In the genomic region with DNA sequence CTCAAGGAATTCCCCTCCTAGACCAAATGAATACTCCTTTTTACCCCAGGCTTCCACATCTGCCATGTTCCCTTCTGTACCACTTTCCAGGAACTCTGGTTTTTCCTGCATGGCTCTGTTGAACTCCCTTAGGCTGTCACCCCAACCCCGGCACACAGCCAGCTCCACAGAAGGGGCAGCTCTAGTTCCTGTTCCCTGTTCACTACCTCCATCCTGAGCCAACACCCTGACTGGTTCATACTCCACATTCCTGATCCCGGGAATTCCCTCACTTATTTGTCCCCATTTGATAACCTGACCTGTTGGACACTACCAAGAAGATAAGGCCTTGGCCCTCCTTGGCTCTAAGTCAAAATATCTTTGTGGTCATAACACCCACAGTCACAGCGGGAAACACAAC, we compare ENCODE assay signal across 1 cellular context.
TF ChIP-seq lines count a peak whose summit lies in the region.

No MANE protein-coding gene starts in this region.

TF ChIP-seq in HepG2, 621 proteins besides CTCF, POLR2A, EP300 and RAD21 (continued from another document):
- TF ChIP-seq IKZF5 (CRISPR knock-in tag; IDR thresholded peaks at IDR 0.05) (no peak), TARDBP (CRISPR knock-in tag; IDR thresholded peaks at IDR 0.05) (no peak), ZNF513 (CRISPR knock-in tag; conservative IDR thresholded peaks at IDR 0.05) (no peak), ZNF646 (CRISPR knock-in tag; IDR thresholded peaks at IDR 0.05) (no peak), ZNF569 (CRISPR knock-in tag; IDR thresholded peaks at IDR 0.05; ENCODE audit: borderline replicate concordance) (no peak), ZNF777 (CRISPR knock-in tag; IDR thresholded peaks at IDR 0.05) (no peak), ZNF670 (CRISPR knock-in tag; IDR thresholded peaks at IDR 0.05; ENCODE audit: borderline replicate concordance) (no peak), SOX13 (IDR thresholded peaks at IDR 0.05) (no peak), SOX13 (CRISPR knock-in tag; conservative IDR thresholded peaks at IDR 0.05 in 1 of 2, IDR thresholded peaks at IDR 0.05 in 1 of 2) (no peak), ZNF709 (CRISPR knock-in tag; IDR thresholded peaks at IDR 0.05) (no peak), ZBTB49 (CRISPR knock-in tag; IDR thresholded peaks at IDR 0.05; ENCODE audit: borderline replicate concordance) (no peak), ZNF772 (CRISPR knock-in tag; IDR thresholded peaks at IDR 0.05) (no peak), ASH2L (IDR thresholded peaks at IDR 0.05; ENCODE audit: insufficient read length, low read depth, low read length) (no peak), THYN1 (CRISPR knock-in tag; IDR thresholded peaks at IDR 0.05; ENCODE audit: borderline replicate concordance, low read depth) (no peak), ZNF382 (CRISPR knock-in tag; IDR thresholded peaks at IDR 0.05; ENCODE audit: borderline replicate concordance) (no peak), CCAR2 (optimal IDR thresholded peaks at IDR 0.05; ENCODE audit: low read depth, low read length) (no peak)
- TF ChIP-seq, protein P1, sequence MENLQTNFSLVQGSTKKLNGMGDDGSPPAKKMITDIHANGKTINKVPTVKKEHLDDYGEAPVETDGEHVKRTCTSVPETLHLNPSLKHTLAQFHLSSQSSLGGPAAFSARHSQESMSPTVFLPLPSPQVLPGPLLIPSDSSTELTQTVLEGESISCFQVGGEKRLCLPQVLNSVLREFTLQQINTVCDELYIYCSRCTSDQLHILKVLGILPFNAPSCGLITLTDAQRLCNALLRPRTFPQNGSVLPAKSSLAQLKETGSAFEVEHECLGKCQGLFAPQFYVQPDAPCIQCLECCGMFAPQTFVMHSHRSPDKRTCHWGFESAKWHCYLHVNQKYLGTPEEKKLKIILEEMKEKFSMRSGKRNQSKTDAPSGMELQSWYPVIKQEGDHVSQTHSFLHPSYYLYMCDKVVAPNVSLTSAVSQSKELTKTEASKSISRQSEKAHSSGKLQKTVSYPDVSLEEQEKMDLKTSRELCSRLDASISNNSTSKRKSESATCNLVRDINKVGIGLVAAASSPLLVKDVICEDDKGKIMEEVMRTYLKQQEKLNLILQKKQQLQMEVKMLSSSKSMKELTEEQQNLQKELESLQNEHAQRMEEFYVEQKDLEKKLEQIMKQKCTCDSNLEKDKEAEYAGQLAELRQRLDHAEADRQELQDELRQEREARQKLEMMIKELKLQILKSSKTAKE (CRISPR knock-in tag; IDR thresholded peaks at IDR 0.05; ENCODE audit: borderline replicate concordance) = no peak
- TF ChIP-seq, protein P2, sequence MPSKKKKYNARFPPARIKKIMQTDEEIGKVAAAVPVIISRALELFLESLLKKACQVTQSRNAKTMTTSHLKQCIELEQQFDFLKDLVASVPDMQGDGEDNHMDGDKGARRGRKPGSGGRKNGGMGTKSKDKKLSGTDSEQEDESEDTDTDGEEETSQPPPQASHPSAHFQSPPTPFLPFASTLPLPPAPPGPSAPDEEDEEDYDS (CRISPR knock-in tag; IDR thresholded peaks at IDR 0.05) = no peak
- TF ChIP-seq, protein P3, sequence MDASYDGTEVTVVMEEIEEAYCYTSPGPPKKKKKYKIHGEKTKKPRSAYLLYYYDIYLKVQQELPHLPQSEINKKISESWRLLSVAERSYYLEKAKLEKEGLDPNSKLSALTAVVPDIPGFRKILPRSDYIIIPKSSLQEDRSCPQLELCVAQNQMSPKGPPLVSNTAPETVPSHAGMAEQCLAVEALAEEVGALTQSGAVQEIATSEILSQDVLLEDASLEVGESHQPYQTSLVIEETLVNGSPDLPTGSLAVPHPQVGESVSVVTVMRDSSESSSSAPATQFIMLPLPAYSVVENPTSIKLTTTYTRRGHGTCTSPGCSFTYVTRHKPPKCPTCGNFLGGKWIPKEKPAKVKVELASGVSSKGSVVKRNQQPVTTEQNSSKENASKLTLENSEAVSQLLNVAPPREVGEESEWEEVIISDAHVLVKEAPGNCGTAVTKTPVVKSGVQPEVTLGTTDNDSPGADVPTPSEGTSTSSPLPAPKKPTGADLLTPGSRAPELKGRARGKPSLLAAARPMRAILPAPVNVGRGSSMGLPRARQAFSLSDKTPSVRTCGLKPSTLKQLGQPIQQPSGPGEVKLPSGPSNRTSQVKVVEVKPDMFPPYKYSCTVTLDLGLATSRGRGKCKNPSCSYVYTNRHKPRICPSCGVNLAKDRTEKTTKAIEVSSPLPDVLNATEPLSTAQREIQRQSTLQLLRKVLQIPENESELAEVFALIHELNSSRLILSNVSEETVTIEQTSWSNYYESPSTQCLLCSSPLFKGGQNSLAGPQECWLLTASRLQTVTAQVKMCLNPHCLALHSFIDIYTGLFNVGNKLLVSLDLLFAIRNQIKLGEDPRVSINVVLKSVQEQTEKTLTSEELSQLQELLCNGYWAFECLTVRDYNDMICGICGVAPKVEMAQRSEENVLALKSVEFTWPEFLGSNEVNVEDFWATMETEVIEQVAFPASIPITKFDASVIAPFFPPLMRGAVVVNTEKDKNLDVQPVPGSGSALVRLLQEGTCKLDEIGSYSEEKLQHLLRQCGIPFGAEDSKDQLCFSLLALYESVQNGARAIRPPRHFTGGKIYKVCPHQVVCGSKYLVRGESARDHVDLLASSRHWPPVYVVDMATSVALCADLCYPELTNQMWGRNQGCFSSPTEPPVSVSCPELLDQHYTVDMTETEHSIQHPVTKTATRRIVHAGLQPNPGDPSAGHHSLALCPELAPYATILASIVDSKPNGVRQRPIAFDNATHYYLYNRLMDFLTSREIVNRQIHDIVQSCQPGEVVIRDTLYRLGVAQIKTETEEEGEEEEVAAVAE (CRISPR knock-in tag; IDR thresholded peaks at IDR 0.05; ENCODE audit: borderline replicate concordance) = no peak
